ENCODE assay signal across 17 cellular contexts in the genomic region with DNA sequence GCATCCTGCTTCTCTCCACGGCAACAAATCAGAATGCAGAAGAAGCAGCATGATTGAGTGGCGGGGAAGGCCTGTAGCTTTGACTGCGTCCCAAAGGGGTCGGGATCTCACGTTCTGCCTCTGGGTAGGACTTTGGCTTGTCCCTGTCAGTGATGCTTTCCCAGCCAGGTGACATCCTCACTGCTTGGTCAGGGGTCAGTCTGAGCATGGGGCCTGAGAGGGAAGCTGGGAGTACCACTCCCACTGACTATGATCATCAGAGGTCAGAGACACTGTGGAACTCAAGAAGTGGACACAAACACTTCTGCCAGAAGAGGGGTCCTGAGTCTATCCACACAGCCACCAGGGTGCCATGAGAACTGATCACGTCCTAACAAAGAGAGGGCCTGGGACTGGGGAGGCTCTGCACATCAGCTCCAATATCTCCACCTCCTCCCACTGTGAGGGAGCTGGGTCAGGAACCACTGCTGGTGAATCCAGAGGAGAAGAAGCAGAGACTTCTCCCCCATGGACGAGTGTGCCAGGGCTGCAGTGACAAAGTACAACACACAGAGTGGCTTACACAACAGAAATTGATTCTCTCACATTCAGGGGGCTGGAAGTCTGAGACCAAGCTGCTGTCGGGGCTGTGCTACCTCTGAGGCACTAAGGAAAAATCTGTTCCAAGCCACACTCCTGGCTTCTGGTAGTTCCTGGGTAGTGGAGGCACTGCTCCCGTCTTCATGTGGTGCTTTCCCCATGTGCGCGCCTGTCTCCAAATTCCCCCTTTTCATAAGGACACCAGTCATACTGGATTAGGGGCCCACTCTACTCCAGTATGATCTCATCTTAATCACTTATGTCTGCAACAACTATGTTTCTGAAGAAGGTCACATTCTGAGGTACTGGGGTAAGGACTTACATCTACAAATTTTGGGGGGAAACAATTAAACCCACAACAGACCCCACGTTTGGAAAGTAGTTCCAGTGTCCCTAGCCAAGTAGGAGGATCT.
"Had no signal": no experiment of that assay in that cellular context is flagged by ENCODE, and none has a peak within 500 bp of the region (broad histone marks: within the 10 kb centered on the region; RNA-seq: fewer than 3 reads in every experiment).

No MANE protein-coding gene starts in this region.

- H3K9me3 Mint-ChIP-seq: dendritic cell treated with granulocyte-macrophage colony-stimulating factor and Interleukin-4, amounts not matched to agents 40 ng/mL and 50 ng/mL, for 4 days; effector memory CD8-positive, alpha-beta T cell; naive thymus-derived CD4-positive, alpha-beta T cell; neural crest cell; stimulated activated naive CD8-positive, alpha-beta T cell treated with anti-CD3 and anti-CD28 coated beads, Interleukin-15, Interleukin-2, amounts not matched to agents 100 ng/mL and 50 ng/mL, for 24 hours had no signal

- H3K9me3 ChIP-seq: ovary, right atrium auricular region, tibial artery, upper lobe of left lung, uterus had no signal

- H3K36me3 Mint-ChIP-seq: naive thymus-derived CD4-positive, alpha-beta T cell had no signal

- H3K36me3 ChIP-seq: ovary, right atrium auricular region, tibial artery, upper lobe of left lung, uterus had no signal

- ATAC-seq: effector memory CD8-positive, alpha-beta T cell; foreskin keratinocyte; left cardiac atrium; left ventricle myocardium superior; naive thymus-derived CD4-positive, alpha-beta T cell had no signal

- H3K27ac ChIP-seq: foreskin keratinocyte, ovary, right atrium auricular region, tibial artery, upper lobe of left lung, uterus had no signal

- H3K27ac Mint-ChIP-seq: dendritic cell treated with granulocyte-macrophage colony-stimulating factor and Interleukin-4, amounts not matched to agents 40 ng/mL and 50 ng/mL, for 4 days; effector memory CD8-positive, alpha-beta T cell; naive thymus-derived CD4-positive, alpha-beta T cell; stimulated activated naive CD8-positive, alpha-beta T cell treated with anti-CD3 and anti-CD28 coated beads, Interleukin-15, Interleukin-2, amounts not matched to agents 100 ng/mL and 50 ng/mL, for 24 hours had no signal

- H3K4me3 Mint-ChIP-seq: dendritic cell treated with granulocyte-macrophage colony-stimulating factor and Interleukin-4, amounts not matched to agents 40 ng/mL and 50 ng/mL, for 4 days; effector memory CD8-positive, alpha-beta T cell; naive thymus-derived CD4-positive, alpha-beta T cell; neural crest cell; stimulated activated naive CD8-positive, alpha-beta T cell treated with anti-CD3 and anti-CD28 coated beads, Interleukin-15, Interleukin-2, amounts not matched to agents 100 ng/mL and 50 ng/mL, for 24 hours had no signal

- H3K4me1 ChIP-seq: foreskin keratinocyte, uterus had no signal

- H3K27me3 Mint-ChIP-seq: stimulated activated naive CD8-positive, alpha-beta T cell treated with anti-CD3 and anti-CD28 coated beads, Interleukin-15, Interleukin-2, amounts not matched to agents 100 ng/mL and 50 ng/mL, for 24 hours had no signal

- DNase-seq: effector memory CD8-positive, alpha-beta T cell; foreskin keratinocyte; kidney; left cardiac atrium; left ventricle myocardium superior; naive thymus-derived CD4-positive, alpha-beta T cell; nucleus accumbens; ovary; small intestine; stimulated activated CD4-positive, alpha-beta T cell treated with anti-CD3 and anti-CD28 coated beads, Interleukin-12 subunit alpha, Interleukin-12 subunit beta, amount 100 ng/mL, for 4 hours; tibial artery; upper lobe of left lung; uterus had no signal

- H3K4me3 ChIP-seq: ovary, right atrium auricular region, tibial artery, upper lobe of left lung, uterus had no signal

- H3K27me3 ChIP-seq: ovary, right atrium auricular region, tibial artery, upper lobe of left lung, uterus had no signal
